11 cellular contexts compared by ENCODE assay signal in genomic region chr17:82239401-82239925, GRCh38. TPM values are rescaled to one million over a fixed set of nuclear protein-coding genes. Genes with fewer than 3 reads are reported as not detected.
DNase-seq lines count a peak whose midpoint lies in the region; ATAC-seq, FAIRE-seq and TF ChIP-seq lines count a peak whose summit lies in the region.
"Had no signal": no experiment of that assay in that cellular context is flagged by ENCODE, and none has a peak within 500 bp of the region (broad histone marks: within the 10 kb centered on the region; RNA-seq: fewer than 3 reads in every experiment).

No MANE protein-coding gene starts in this region.

- H3K9me3 Mint-ChIP-seq in natural killer cell: no peaks in the 10 kb centered on the region
- H3K9me3 Mint-ChIP-seq in natural killer cell treated with Interleukin-12 subunit alpha and Interleukin-12 subunit beta and Interleukin-15 and Interleukin-18, amount 100 ng/mL, for 72 hours: no peaks in the 10 kb centered on the region

- no peaks in the 10 kb centered on the region for H3K27me3 Mint-ChIP-seq in natural killer cell (ENCODE audit: low read depth in 2 of 2)
- H3K27me3 Mint-ChIP-seq in natural killer cell treated with Interleukin-12 subunit alpha and Interleukin-12 subunit beta and Interleukin-15 and Interleukin-18, amount 100 ng/mL, for 72 hours: no peaks in the 10 kb centered on the region

- peaks cover 0 to 2% of the 10 kb centered on the region in 2 donors for H3K4me1 ChIP-seq in small intestine (ENCODE audit: control insufficient read depth in 2 of 2, insufficient read depth in 1 of 2, low read depth in 1 of 2, low read length in 1 of 2)

- DNase-seq in natural killer cell (no peak), amniotic epithelial cell (ENCODE audit: low read depth) (peak; percentile 25), myocyte (ENCODE audit: low read depth) (peak; percentile 48), small intestine (no peak), LoVo (ENCODE audit: low spot score) (no peak)
- no peak for DNase-seq in natural killer cell treated with Interleukin-12 subunit alpha and Interleukin-12 subunit beta and Interleukin-15 and Interleukin-18, amount 100 ng/mL, for 72 hours (ENCODE audit: low spot score)
- no peak for DNase-seq in stimulated activated CD4-positive, alpha-beta T cell treated with anti-CD3 and anti-CD28 coated beads, Interleukin-15, amount 100 ng/mL, for 24 hours
- DNase-seq: MM.1S, NCI-H82 had no signal

- WGBS in small intestine, 3 donors: 81 to 82% (median 82%) methylated on average over 17 of the region's 17 CpGs

- H3K4me3 ChIP-seq in small intestine (ENCODE audit: low read depth in 1 of 2, low read length in 2 of 2): no peak overlapping the region

- H3K27me3 ChIP-seq in small intestine (ENCODE audit: control insufficient read depth in 2 of 2, insufficient read depth in 2 of 2, low read length in 2 of 2): no peaks in the 10 kb centered on the region

- H3K27ac ChIP-seq in small intestine (ENCODE audit: low read depth in 1 of 2, low read length in 1 of 2): peak overlapping the region in 1 of 2 donors; percentile 42
- H3K27ac ChIP-seq: parathyroid adenoma had no signal

- no peak for FAIRE-seq in small intestine (lab: Jason Lieb, UNC)

- H3K4me3 Mint-ChIP-seq in natural killer cell: peak overlapping the region; percentile 45
- no peak overlapping the region for H3K4me3 Mint-ChIP-seq in natural killer cell treated with Interleukin-12 subunit alpha and Interleukin-12 subunit beta and Interleukin-15 and Interleukin-18, amount 100 ng/mL, for 72 hours

- peaks cover 8% of the 10 kb centered on the region for H3K36me3 Mint-ChIP-seq in natural killer cell
- peaks cover 7% of the 10 kb centered on the region for H3K36me3 Mint-ChIP-seq in natural killer cell treated with Interleukin-12 subunit alpha and Interleukin-12 subunit beta and Interleukin-15 and Interleukin-18, amount 100 ng/mL, for 72 hours

- ATAC-seq in natural killer cell (no peak), HG02884 (IDR thresholded peaks at IDR 0.05; ENCODE audit: unreplicated experiment) (no peak)
- no peak for ATAC-seq in natural killer cell treated with Interleukin-12 subunit alpha and Interleukin-12 subunit beta and Interleukin-15 and Interleukin-18, amount 100 ng/mL, for 72 hours

- H3K4me1 Mint-ChIP-seq in natural killer cell: peaks cover 41 to 66% of the 10 kb centered on the region in 2 donors
- peaks cover 18 to 40% of the 10 kb centered on the region in 2 donors for H3K4me1 Mint-ChIP-seq in natural killer cell treated with Interleukin-12 subunit alpha and Interleukin-12 subunit beta and Interleukin-15 and Interleukin-18, amount 100 ng/mL, for 72 hours (ENCODE audit: low read depth in 2 of 2)

- H3K27ac Mint-ChIP-seq in natural killer cell: peak overlapping the region; percentile 79 to 84
- H3K27ac Mint-ChIP-seq in natural killer cell treated with Interleukin-12 subunit alpha and Interleukin-12 subunit beta and Interleukin-15 and Interleukin-18, amount 100 ng/mL, for 72 hours: peak overlapping the region in 1 of 2 donors; percentile 75

- no peak for TF ChIP-seq CTCF in natural killer cell (IDR thresholded peaks at IDR 0.05)

- intact Hi-C loops in natural killer cell (cut with micrococcal nuclease): loop anchor here (5.0 kb wide), 1 partner anchor 33 kb away; the partner anchor contains the start of gene CSNK1D

- H3K9me3 ChIP-seq in small intestine (ENCODE audit: control insufficient read depth, low read depth): no peaks in the 10 kb centered on the region

- peaks cover 11 to 16% of the 10 kb centered on the region in 2 donors for H3K36me3 ChIP-seq in small intestine (ENCODE audit: control insufficient read depth in 2 of 2, insufficient read depth in 2 of 2, low read length in 2 of 2)

RNA-seq across cellular contexts. Expression of gene SLC16A3, which starts 10.6 kb away (rescaled TPM):
- total RNA-seq in natural killer cell (100 to 1,000 TPM; 172 to 365 (median 296) TPM), myocyte (94.9 and 164 TPM in 2 replicates)
- 100 to 1,000 TPM; 241 to 534 TPM for total RNA-seq in natural killer cell treated with Interleukin-12 subunit alpha and Interleukin-12 subunit beta and Interleukin-15 and Interleukin-18, amount 100 ng/mL, for 72 hours
- polyA plus RNA-seq in myocyte (2012): 261 TPM
- 10 to 100 TPM in 1 of 3 donors, 1 to 10 TPM in 2; 5.4 to 33.2 (median 7.8) TPM for polyA plus RNA-seq in small intestine

RNA-seq across cellular contexts. Expression of gene CCDC57, which starts 26.8 kb away (rescaled TPM):
- total RNA-seq in natural killer cell (10 to 100 TPM; 69.7 to 79.2 (median 75.1) TPM), myocyte (7.9 and 11.3 TPM in 2 replicates)
- total RNA-seq in natural killer cell treated with Interleukin-12 subunit alpha and Interleukin-12 subunit beta and Interleukin-15 and Interleukin-18, amount 100 ng/mL, for 72 hours: 10 to 100 TPM; 34.0 to 82.2 TPM
- polyA plus RNA-seq in myocyte (2012): 25.5 TPM
- 10 to 100 TPM; 36.7 to 97.3 (median 47.7) TPM for polyA plus RNA-seq in small intestine

RNA-seq across cellular contexts. Expression of gene CSNK1D, which starts 34.0 kb away (rescaled TPM):
- total RNA-seq in natural killer cell (100 to 1,000 TPM; 423 to 475 (median 468) TPM), myocyte (29.0 and 37.1 TPM in 2 replicates)
- total RNA-seq in natural killer cell treated with Interleukin-12 subunit alpha and Interleukin-12 subunit beta and Interleukin-15 and Interleukin-18, amount 100 ng/mL, for 72 hours: 100 to 1,000 TPM; 160 to 215 TPM
- polyA plus RNA-seq in myocyte (2012): 106 TPM
- polyA plus RNA-seq in small intestine: 100 to 1,000 TPM; 111 to 148 (median 146) TPM

Comparison
In these comparisons a context has a peak if more than half of its experiments do, and no peak if none do; other contexts are left out.
1. DNase-seq: peak in amniotic epithelial cell (single experiment) and myocyte (single experiment); none in natural killer cell (single experiment), natural killer cell treated with Interleukin-12 subunit alpha and Interleukin-12 subunit beta and Interleukin-15 and Interleukin-18, amount 100 ng/mL, for 72 hours (single experiment), stimulated activated CD4-positive, alpha-beta T cell treated with anti-CD3 and anti-CD28 coated beads, Interleukin-15, amount 100 ng/mL, for 24 hours (single experiment), small intestine (single experiment) and LoVo (single experiment).